Comparison of ENCODE assay signal across 1 cellular context in genomic region chr10:124470544-124471449, GRCh38.
TF ChIP-seq lines count a peak whose summit lies in the region.

No MANE protein-coding gene starts in this region.

TF ChIP-seq in GM23338, 12 proteins besides CTCF, POLR2A, EP300 and RAD21 (continued from another document):
- no peak for TF ChIP-seq ETS1 (IDR thresholded peaks at IDR 0.05)
